In the genomic region with DNA sequence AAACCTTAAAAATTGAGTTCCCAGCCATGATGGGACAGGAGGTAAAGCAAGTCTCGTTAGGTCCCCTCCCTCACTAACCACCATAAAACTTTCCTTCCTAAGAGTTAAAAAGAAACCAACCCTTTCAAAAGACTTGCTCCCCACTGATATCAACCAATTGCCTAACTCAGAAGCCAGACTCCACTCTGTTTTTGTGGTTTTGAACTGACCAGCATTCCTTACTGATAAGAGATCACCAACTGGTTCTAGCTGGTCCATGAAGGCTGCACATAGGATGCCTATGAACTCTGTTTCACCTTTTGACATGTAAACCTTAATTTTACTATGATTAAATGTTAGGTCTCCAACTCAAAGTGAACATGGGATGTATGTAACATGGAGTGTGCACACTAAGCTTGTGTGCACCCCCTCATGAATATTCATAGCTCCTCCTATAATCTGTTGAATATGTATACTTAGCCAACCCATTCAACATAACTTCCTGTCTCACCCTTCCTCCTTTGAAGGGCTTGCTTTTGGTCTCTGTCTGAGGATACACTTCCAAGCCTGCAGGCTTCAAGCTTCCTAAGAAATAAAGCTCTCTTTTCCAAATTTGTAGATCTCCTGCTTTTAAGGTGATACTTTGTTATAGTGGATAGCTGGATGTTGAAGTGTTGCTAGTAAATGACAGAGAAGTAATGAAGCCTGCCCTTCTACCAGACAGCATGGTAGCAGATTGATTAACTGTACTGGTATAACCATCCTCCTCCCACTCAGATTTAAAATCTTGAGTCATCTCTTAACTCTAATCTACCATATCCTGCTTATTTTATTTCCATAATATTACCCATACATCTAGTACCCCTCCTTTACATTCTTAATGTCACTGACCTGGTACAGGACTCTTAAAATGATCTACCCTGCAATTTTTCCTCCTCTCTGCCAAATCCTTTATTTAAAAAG, we compare ENCODE assay signal across 12 cellular contexts.
DNase-seq lines count a peak whose midpoint lies in the region; ATAC-seq and TF ChIP-seq lines count a peak whose summit lies in the region.
"Had no signal": no experiment of that assay in that cellular context is flagged by ENCODE, and none has a peak within 500 bp of the region (broad histone marks: within the 10 kb centered on the region; RNA-seq: fewer than 3 reads in every experiment).

No MANE protein-coding gene starts in this region.

- H3K27me3 Mint-ChIP-seq in activated CD4-positive, alpha-beta memory T cell treated with anti-CD3 and anti-CD28 coated beads, Interleukin-2, amount 10 ng/mL, durations not matched to agents 7 days and 5 days, result no peaks in the 10 kb centered on the region
- no peaks in the 10 kb centered on the region for H3K27me3 Mint-ChIP-seq in activated CD4-positive, alpha-beta memory T cell treated with anti-CD3 and anti-CD28 coated beads for 36 hours
- H3K27me3 Mint-ChIP-seq in stimulated activated naive B cell treated with anti-CD40 and anti-IgM and Interleukin-4, amounts not matched to agents 10 μg/mL and 1 μg/mL and 100 μg/mL, for 72 hours, result no peaks in the 10 kb centered on the region
- H3K27me3 Mint-ChIP-seq: activated CD4-positive, alpha-beta T cell treated with anti-CD3 and anti-CD28 coated beads, Interleukin-2, amount 10 ng/mL, durations not matched to agents 7 days and 5 days had no signal

- peaks cover 46% of the 10 kb centered on the region for H3K4me1 Mint-ChIP-seq in activated CD4-positive, alpha-beta memory T cell treated with anti-CD3 and anti-CD28 coated beads, Interleukin-2, amount 10 ng/mL, durations not matched to agents 7 days and 5 days
- peaks cover 70% of the 10 kb centered on the region for H3K4me1 Mint-ChIP-seq in activated CD4-positive, alpha-beta memory T cell treated with anti-CD3 and anti-CD28 coated beads for 36 hours (ENCODE audit: low read depth)
- H3K4me1 Mint-ChIP-seq in stimulated activated naive B cell treated with anti-CD40 and anti-IgM and Interleukin-4, amounts not matched to agents 10 μg/mL and 1 μg/mL and 100 μg/mL, for 72 hours, result peaks cover 35 to 67% of the 10 kb centered on the region in 2 donors

- no peak overlapping the region for H3K27ac ChIP-seq in RWPE2 (ENCODE audit: poor library complexity, severe bottlenecking)
- H3K27ac ChIP-seq: BLaER1 treated with 17β-estradiol and CSF1 and Interleukin-3, amounts not matched to agents 10 nM and 100 nM; suprapubic skin had no signal

- H3K27ac Mint-ChIP-seq in activated CD4-positive, alpha-beta memory T cell treated with anti-CD3 and anti-CD28 coated beads, Interleukin-2, amount 10 ng/mL, durations not matched to agents 7 days and 5 days, result peak overlapping the region; percentile 7
- no peak overlapping the region for H3K27ac Mint-ChIP-seq in activated CD4-positive, alpha-beta memory T cell treated with anti-CD3 and anti-CD28 coated beads for 36 hours
- H3K27ac Mint-ChIP-seq in stimulated activated naive B cell treated with anti-CD40 and anti-IgM and Interleukin-4, amounts not matched to agents 10 μg/mL and 1 μg/mL and 100 μg/mL, for 72 hours, result peak overlapping the region; percentile 47
- H3K27ac Mint-ChIP-seq: activated CD4-positive, alpha-beta T cell treated with anti-CD3 and anti-CD28 coated beads, Interleukin-2, amount 10 ng/mL, durations not matched to agents 7 days and 5 days had no signal

- no peak for TF ChIP-seq CTCF in RWPE2 (IDR thresholded peaks at IDR 0.05; ENCODE audit: poor library complexity, severe bottlenecking)
- TF ChIP-seq CTCF in fibroblast of the aortic adventitia (IDR thresholded peaks at IDR 0.05; ENCODE audit: insufficient read depth, low read length), result no peak

- no peak overlapping the region for H3K4me3 Mint-ChIP-seq in activated CD4-positive, alpha-beta memory T cell treated with anti-CD3 and anti-CD28 coated beads, Interleukin-2, amount 10 ng/mL, durations not matched to agents 7 days and 5 days
- H3K4me3 Mint-ChIP-seq in activated CD4-positive, alpha-beta memory T cell treated with anti-CD3 and anti-CD28 coated beads for 36 hours, result no peak overlapping the region
- H3K4me3 Mint-ChIP-seq in stimulated activated naive B cell treated with anti-CD40 and anti-IgM and Interleukin-4, amounts not matched to agents 10 μg/mL and 1 μg/mL and 100 μg/mL, for 72 hours, result no peak overlapping the region
- H3K4me3 Mint-ChIP-seq: activated CD4-positive, alpha-beta T cell treated with anti-CD3 and anti-CD28 coated beads, Interleukin-2, amount 10 ng/mL, durations not matched to agents 7 days and 5 days had no signal

- ATAC-seq in RWPE2 (ENCODE audit: low read depth) (peak; percentile 69), GM18519 (IDR thresholded peaks at IDR 0.05; ENCODE audit: low FRiP score, unreplicated experiment) (no peak), HG03571 (IDR thresholded peaks at IDR 0.05; ENCODE audit: unreplicated experiment) (no peak)
- peak in 1 of 2 donors; percentile 45 for ATAC-seq in stimulated activated naive B cell treated with anti-CD40 and anti-IgM and Interleukin-4, amounts not matched to agents 10 μg/mL and 1 μg/mL and 100 μg/mL, for 72 hours (replicated peaks)

- H3K36me3 Mint-ChIP-seq in activated CD4-positive, alpha-beta memory T cell treated with anti-CD3 and anti-CD28 coated beads, Interleukin-2, amount 10 ng/mL, durations not matched to agents 7 days and 5 days (ENCODE audit: low read depth), result peaks cover 49% of the 10 kb centered on the region
- peaks cover 16% of the 10 kb centered on the region for H3K36me3 Mint-ChIP-seq in activated CD4-positive, alpha-beta memory T cell treated with anti-CD3 and anti-CD28 coated beads for 36 hours
- peaks cover 27 to 34% of the 10 kb centered on the region in 2 donors for H3K36me3 Mint-ChIP-seq in stimulated activated naive B cell treated with anti-CD40 and anti-IgM and Interleukin-4, amounts not matched to agents 10 μg/mL and 1 μg/mL and 100 μg/mL, for 72 hours

- POLR2A ChIA-PET in activated CD4-positive, alpha-beta memory T cell treated with anti-CD3 and anti-CD28 coated beads, Interleukin-2, amount 10 ng/mL, durations not matched to agents 7 days and 5 days (lab: Charles Lee), result no interaction called here
- POLR2A ChIA-PET in activated CD4-positive, alpha-beta memory T cell treated with anti-CD3 and anti-CD28 coated beads for 36 hours (lab: Charles Lee), result interaction anchor here (0.7 kb wide), 1 partner anchor 8 kb away, joined by 3 read pairs; no protein-coding TSS in a partner anchor

- peaks cover 6% of the 10 kb centered on the region for H3K4me1 ChIP-seq in RWPE2 (ENCODE audit: insufficient read depth, poor library complexity, severe bottlenecking)

- CTCF ChIA-PET in activated CD4-positive, alpha-beta memory T cell treated with anti-CD3 and anti-CD28 coated beads, Interleukin-2, amount 10 ng/mL, durations not matched to agents 7 days and 5 days (lab: Charles Lee), result interaction anchor here (0.6 kb wide), 1 partner anchor 586 kb away, joined by 4 read pairs; no protein-coding TSS in a partner anchor
- CTCF ChIA-PET in activated CD4-positive, alpha-beta memory T cell treated with anti-CD3 and anti-CD28 coated beads for 36 hours (lab: Charles Lee), result no interaction called here

- DNase-seq in activated CD4-positive, alpha-beta memory T cell treated with anti-CD3 and anti-CD28 coated beads, Interleukin-2, amount 10 ng/mL, durations not matched to agents 7 days and 5 days, result no peak
- no peak for DNase-seq in activated CD4-positive, alpha-beta memory T cell treated with anti-CD3 and anti-CD28 coated beads for 36 hours
- no peak for DNase-seq in RWPE2 (ENCODE audit: low spot score)
- DNase-seq in fibroblast of the aortic adventitia (ENCODE audit: low read depth), result peak; percentile 78
- DNase-seq in stimulated activated naive B cell treated with anti-CD40 and anti-IgM and Interleukin-4, amounts not matched to agents 10 μg/mL and 1 μg/mL and 100 μg/mL, for 72 hours, result no peak
- DNase-seq in NCI-H2081 treated with DMSO at 0.1 percent for 48 hours (lab: John Stamatoyannopoulos, UW), result no peak
- DNase-seq: activated CD4-positive, alpha-beta T cell treated with anti-CD3 and anti-CD28 coated beads, Interleukin-2, amount 10 ng/mL, durations not matched to agents 7 days and 5 days; NCI-H2171 treated with DMSO at 0.1 percent for 48 hours had no signal

- H3K9me3 Mint-ChIP-seq in activated CD4-positive, alpha-beta memory T cell treated with anti-CD3 and anti-CD28 coated beads, Interleukin-2, amount 10 ng/mL, durations not matched to agents 7 days and 5 days, result peaks cover 4% of the 10 kb centered on the region
- H3K9me3 Mint-ChIP-seq in activated CD4-positive, alpha-beta memory T cell treated with anti-CD3 and anti-CD28 coated beads for 36 hours, result no peaks in the 10 kb centered on the region
- peaks cover 8 to 10% of the 10 kb centered on the region in 2 donors for H3K9me3 Mint-ChIP-seq in stimulated activated naive B cell treated with anti-CD40 and anti-IgM and Interleukin-4, amounts not matched to agents 10 μg/mL and 1 μg/mL and 100 μg/mL, for 72 hours

- H3K9me3 ChIP-seq in RWPE2 (ENCODE audit: severe bottlenecking), result no peaks in the 10 kb centered on the region
- H3K9me3 ChIP-seq: suprapubic skin had no signal

- H3K36me3 ChIP-seq in RWPE2 (ENCODE audit: low read depth), result no peaks in the 10 kb centered on the region; the same call in 1 of the 2 replicates
- H3K36me3 ChIP-seq: suprapubic skin had no signal

- H3K27me3 ChIP-seq in RWPE2 (ENCODE audit: insufficient read depth, poor library complexity, severe bottlenecking), result no peaks in the 10 kb centered on the region
- H3K27me3 ChIP-seq: BLaER1 treated with 17β-estradiol and CSF1 and Interleukin-3, amounts not matched to agents 10 nM and 100 nM; suprapubic skin had no signal

- H3K4me3 ChIP-seq in RWPE2 (ENCODE audit: severe bottlenecking), result no peak overlapping the region
- no peak overlapping the region for H3K4me3 ChIP-seq in fibroblast of the aortic adventitia (ENCODE audit: low read depth, low read length)
- H3K4me3 ChIP-seq: BLaER1 treated with 17β-estradiol and CSF1 and Interleukin-3, amounts not matched to agents 10 nM and 100 nM; suprapubic skin had no signal

- intact Hi-C loops in activated CD4-positive, alpha-beta memory T cell treated with anti-CD3 and anti-CD28 coated beads for 36 hours (cut with micrococcal nuclease), result no loop called here
